ENCODE assay signal across 8 cellular contexts in the genomic region with DNA sequence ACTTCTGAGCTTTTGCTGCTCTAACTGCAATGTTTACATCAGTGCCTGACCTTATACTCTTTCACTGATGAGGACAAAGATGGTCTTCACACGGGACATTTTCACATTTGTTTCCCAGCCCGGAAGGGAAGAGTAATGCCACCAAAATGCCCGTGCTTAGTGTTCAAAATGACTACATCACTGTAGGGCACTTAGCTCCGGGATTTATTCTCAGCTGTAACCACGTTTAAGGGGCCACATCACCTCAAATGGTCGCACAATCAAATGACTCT. TPM values are rescaled to one million over a fixed set of nuclear protein-coding genes. Genes with fewer than 3 reads are reported as not detected.
DNase-seq lines count a peak whose midpoint lies in the region; ATAC-seq and TF ChIP-seq lines count a peak whose summit lies in the region.

No MANE protein-coding gene starts in this region.

- H3K4me3 Mint-ChIP-seq in brain: peak overlapping the region; percentile 81 to 89 (median 84)

- TF ChIP-seq CTCF in right atrium auricular region (IDR thresholded peaks at IDR 0.05) (no peak), brain (conservative IDR thresholded peaks at IDR 0.05) (no peak)

- ATAC-seq in Right ventricle myocardium inferior (no peak), aorta (ENCODE audit: low FRiP score) (no peak), HG03025 (IDR thresholded peaks at IDR 0.05; ENCODE audit: low FRiP score, unreplicated experiment) (no peak)

- H3K27me3 ChIP-seq in right atrium auricular region (no peaks in the 10 kb centered on the region), aorta (ENCODE audit: control insufficient read depth in 1 of 2, insufficient read depth in 2 of 2, low read length in 1 of 2) (no peaks in the 10 kb centered on the region)

- WGBS in aorta, 2 donors: 4 to 7% methylated on average over 6 of the region's 6 CpGs

- no peak for DNase-seq in right atrium auricular region (ENCODE audit: low spot score)
- DNase-seq in Right ventricle myocardium inferior (ENCODE audit: missing footprints): no peak
- peak; percentile 47 for DNase-seq in midbrain (lab: John Stamatoyannopoulos, UW)
- no peak for DNase-seq in aorta
- no peak for DNase-seq in RKO (ENCODE audit: low spot score)
- DNase-seq in head of caudate nucleus: no peak

- H3K27ac Mint-ChIP-seq in brain: peak overlapping the region; percentile 78 to 99 (median 93)

- no peaks in the 10 kb centered on the region for H3K36me3 Mint-ChIP-seq in brain

- intact Hi-C loops in Right ventricle myocardium inferior (cut with DNase I): loop anchor here (2.0 to 10.0 kb wide), 4 partner anchors 14 to 316 kb away; a partner anchor contains a TSS
- intact Hi-C loops in aorta (cut with DNase I): loop anchor here (5.0 to 10.0 kb wide), 3 partner anchors 47 to 376 kb away; a partner anchor contains a TSS
- intact Hi-C loops in head of caudate nucleus (cut with DNase I): no loop called here

- H3K9me3 ChIP-seq in right atrium auricular region: no peaks in the 10 kb centered on the region
- H3K9me3 ChIP-seq in aorta (ENCODE audit: control insufficient read depth, low read length): no peaks in the 10 kb centered on the region

- peaks cover 4% of the 10 kb centered on the region for H3K27me3 Mint-ChIP-seq in brain

- H3K4me1 ChIP-seq in right atrium auricular region: peaks cover 0 to 52% of the 10 kb centered on the region in 2 donors
- peaks cover 0 to 2% of the 10 kb centered on the region in 2 donors for H3K4me1 ChIP-seq in aorta (ENCODE audit: control insufficient read depth in 1 of 2, insufficient read depth in 2 of 2, low read length in 2 of 2)

- peak overlapping the region; percentile 45 to 58 for H3K4me3 ChIP-seq in right atrium auricular region
- peak overlapping the region in 1 of 2 donors; percentile 16 for H3K4me3 ChIP-seq in aorta (ENCODE audit: low read length in 2 of 2)

- peaks cover 0 to 2% (median 0%) of the 10 kb centered on the region in 5 experiments for H3K9me3 Mint-ChIP-seq in brain

- H3K27ac ChIP-seq in right atrium auricular region (peak overlapping the region; percentile 86 to 91), aorta (ENCODE audit: low read depth in 1 of 2, low read length in 2 of 2) (peak overlapping the region; percentile 91 to 92)

- peaks cover 75% of the 10 kb centered on the region for H3K4me1 Mint-ChIP-seq in brain

- H3K36me3 ChIP-seq in right atrium auricular region (no peaks in the 10 kb centered on the region), aorta (ENCODE audit: control insufficient read depth in 1 of 2, insufficient read depth in 2 of 2, low read length in 1 of 2) (no peaks in the 10 kb centered on the region)

RNA-seq across cellular contexts. Expression of a gene that starts 2.9 kb away (rescaled TPM):
- total RNA-seq in right atrium auricular region (not detected), Right ventricle myocardium inferior (not detected), aorta (not detected)
- polyA plus RNA-seq in brain (ENCODE audit: insufficient read depth, low read depth, low replicate concordance) (not detected), aorta (not detected)

RNA-seq across cellular contexts. Expression of a gene that starts 56.4 kb away (rescaled TPM):
- total RNA-seq in right atrium auricular region (1 to 10 TPM; 1.7 to 4.6 TPM), Right ventricle myocardium inferior (2.4 TPM), aorta (1 to 10 TPM; 5.2 to 6.8 TPM)
- polyA plus RNA-seq in brain (ENCODE audit: insufficient read depth, low read depth, low replicate concordance) (17.1 TPM), aorta (under 1 TPM in 1 of 2 donors, not detected in 1; 0.95 TPM)
